ENCODE assay signal across 10 cellular contexts in the genomic region with DNA sequence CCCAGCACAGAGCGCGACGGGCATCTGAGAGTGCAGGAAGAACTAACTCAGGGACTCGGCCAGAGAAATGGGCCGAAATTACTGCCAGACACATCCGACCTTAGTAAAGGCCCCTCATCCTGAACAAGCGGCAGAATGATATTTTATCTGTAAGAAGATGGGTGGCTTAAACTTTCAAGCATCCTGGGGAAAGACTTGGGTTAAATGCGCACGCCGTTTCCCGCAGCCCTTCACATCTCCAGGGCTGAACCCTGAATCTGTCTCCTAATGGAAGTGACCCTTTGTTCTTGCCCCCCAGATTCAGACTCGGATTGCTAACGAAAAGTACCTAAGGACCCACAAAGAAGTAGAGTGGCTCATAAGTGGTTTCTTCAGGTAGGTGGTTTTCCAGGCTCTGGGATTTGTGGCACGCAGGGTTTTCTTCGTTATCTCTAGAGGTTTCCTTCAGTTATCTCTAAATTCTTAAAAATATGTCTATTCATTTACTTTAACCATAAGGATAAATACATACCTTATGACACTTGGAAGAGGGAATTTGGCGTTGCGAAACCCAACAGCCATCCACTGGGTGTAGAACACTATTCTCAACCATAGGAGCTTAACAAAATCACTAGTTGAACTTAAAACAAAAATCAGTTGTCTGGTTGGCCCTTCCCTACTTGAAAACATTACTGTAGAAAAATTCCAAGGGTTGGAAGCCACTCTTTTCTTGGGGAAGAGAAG. TPM values are rescaled to one million over a fixed set of nuclear protein-coding genes. Genes with fewer than 3 reads are reported as not detected.
DNase-seq lines count a peak whose midpoint lies in the region; ATAC-seq, FAIRE-seq and TF ChIP-seq lines count a peak whose summit lies in the region.
"Had no signal": no experiment of that assay in that cellular context is flagged by ENCODE, and none has a peak within 500 bp of the region (broad histone marks: within the 10 kb centered on the region; RNA-seq: fewer than 3 reads in every experiment).

No MANE protein-coding gene starts in this region.

- peaks cover 56% of the 10 kb centered on the region for H3K27me3 Mint-ChIP-seq in CD8-positive, alpha-beta T cell (ENCODE audit: low read depth)

- H3K9me2 ChIP-seq in MM.1S (replicated peaks; ENCODE audit: insufficient read depth, low read length) = no peaks in the 10 kb centered on the region

- H3F3A ChIP-seq in MM.1S (ENCODE audit: insufficient read depth, low read length) = peaks cover 10% of the 10 kb centered on the region

- no peak overlapping the region for H3K27ac Mint-ChIP-seq in CD8-positive, alpha-beta T cell

- H3K36me3 ChIP-seq in CD8-positive, alpha-beta T cell (ENCODE audit: insufficient read depth, low read length) = no peaks in the 10 kb centered on the region
- H3K36me3 ChIP-seq in MM.1S (replicated peaks; ENCODE audit: insufficient read depth, low read length) (no peaks in the 10 kb centered on the region), neutrophil (no peaks in the 10 kb centered on the region)

- H3K9me3 ChIP-seq in CD8-positive, alpha-beta T cell (ENCODE audit: low read length) = no peaks in the 10 kb centered on the region
- no peaks in the 10 kb centered on the region for H3K9me3 ChIP-seq in MM.1S (replicated peaks; ENCODE audit: insufficient read depth, low read length)
- no peaks in the 10 kb centered on the region for H3K9me3 ChIP-seq in neutrophil

- TF ChIP-seq CTCF in CD8-positive, alpha-beta T cell (IDR thresholded peaks at IDR 0.05) = no peak
- TF ChIP-seq CTCF in MM.1S (IDR thresholded peaks at IDR 0.05; ENCODE audit: low read length) = no peak
- TF ChIP-seq CTCF in neutrophil (IDR thresholded peaks at IDR 0.05) = no peak
- TF ChIP-seq CTCF in GM13977 (IDR thresholded peaks at IDR 0.05; ENCODE audit: extremely low read depth, insufficient read depth, missing control alignments) = no peak

- H3K9ac ChIP-seq in MM.1S (ENCODE audit: low read length) = no peak overlapping the region

- intact Hi-C loops in CD8-positive, alpha-beta T cell (cut with DNase I, micrococcal nuclease) = no loop called here

- CTCF ChIA-PET in CD8-positive, alpha-beta T cell (lab: Charles Lee) = interaction anchor here (0.6 to 2.0 kb wide), 2 partner anchors 13 to 128 kb away, joined by 3 to 5 read pairs; no protein-coding TSS in a partner anchor

- H3K4me3 Mint-ChIP-seq in CD8-positive, alpha-beta T cell = peak overlapping the region; percentile 74

- no peak for DNase-seq in CD8-positive, alpha-beta T cell
- DNase-seq in MM.1S (no peak), epidermal melanocyte (ENCODE audit: insufficient read length, low spot score) (peak; percentile 8), GM13977 (ENCODE audit: low spot score) (no peak), HTR-8/SVneo (ENCODE audit: insufficient read length, low spot score) (no peak)

- peaks cover 29% of the 10 kb centered on the region for H3K4me1 Mint-ChIP-seq in CD8-positive, alpha-beta T cell (ENCODE audit: low read depth)

- no peaks in the 10 kb centered on the region for H4K20me1 ChIP-seq in MM.1S (ENCODE audit: insufficient read depth, low read length)

- peak overlapping the region; percentile 49 for H2AFZ ChIP-seq in MM.1S (ENCODE audit: low read length)

- H3K4me1 ChIP-seq in CD8-positive, alpha-beta T cell (ENCODE audit: insufficient read depth, low read length) = peaks cover 19% of the 10 kb centered on the region
- H3K4me1 ChIP-seq in MM.1S (ENCODE audit: low read length) (peaks cover 7% of the 10 kb centered on the region), neutrophil (ENCODE audit: control insufficient read depth in 1 of 2, insufficient read depth in 1 of 2, low read depth in 1 of 2, low read length in 1 of 2) (peaks cover 17 to 22% of the 10 kb centered on the region in 2 experiments)

- no peak overlapping the region for H3K27ac ChIP-seq in CD8-positive, alpha-beta T cell (ENCODE audit: low read depth, low read length)
- no peak overlapping the region for H3K27ac ChIP-seq in MM.1S (ENCODE audit: low read length)
- H3K27ac ChIP-seq in neutrophil = no peak overlapping the region

- no peaks in the 10 kb centered on the region for H3K79me2 ChIP-seq in MM.1S (ENCODE audit: low read length)

- peaks cover 5% of the 10 kb centered on the region for H3K27me3 ChIP-seq in CD8-positive, alpha-beta T cell (ENCODE audit: insufficient read depth, low read length)
- H3K27me3 ChIP-seq in MM.1S (replicated peaks; ENCODE audit: insufficient read depth, low read length) = peaks cover 63% of the 10 kb centered on the region
- H3K27me3 ChIP-seq in neutrophil = peaks cover 99% of the 10 kb centered on the region

- in situ Hi-C loops in GM13977 (cut with MboI; ENCODE audit: low pct_unique_long_range_greater_than_20kb, low sequenced_read_pairs, unreplicated experiment) = no loop called here

- H3K4me2 ChIP-seq in MM.1S (ENCODE audit: low read depth, low read length) = peak overlapping the region; percentile 90

- peak overlapping the region; percentile 67 for H3K4me3 ChIP-seq in CD8-positive, alpha-beta T cell (ENCODE audit: low read depth, low read length)
- H3K4me3 ChIP-seq in MM.1S (ENCODE audit: low read length) (peak overlapping the region; percentile 64), neutrophil (ENCODE audit: low read depth in 1 of 2, low read length in 1 of 2) (peak overlapping the region; percentile 50 to 71)

- no peak for ATAC-seq in CD8-positive, alpha-beta T cell
- ATAC-seq in GM18505 (IDR thresholded peaks at IDR 0.05; ENCODE audit: unreplicated experiment) (no peak), GM21526 (IDR thresholded peaks at IDR 0.05; ENCODE audit: low FRiP score, unreplicated experiment) (no peak)

- TF ChIP-seq POLR2A in GM18505 (IDR thresholded peaks at IDR 0.05; ENCODE audit: borderline replicate concordance, extremely low read depth, insufficient read depth, insufficient read length) = no peak

- H3K36me3 Mint-ChIP-seq in CD8-positive, alpha-beta T cell = no peaks in the 10 kb centered on the region

- no peak for FAIRE-seq in HTR-8/SVneo (lab: Jason Lieb, UNC)
- FAIRE-seq: small intestine had no signal

- no peaks in the 10 kb centered on the region for H3K9me3 Mint-ChIP-seq in CD8-positive, alpha-beta T cell

- POLR2A ChIA-PET in CD8-positive, alpha-beta T cell (lab: Charles Lee) = no interaction called here

RNA-seq across cellular contexts. Expression of gene RIIAD1, which starts 0.6 kb away (rescaled TPM):
- total RNA-seq in CD8-positive, alpha-beta T cell = not detected
- total RNA-seq: activated CD8-positive, alpha-beta memory T cell treated with anti-CD3 and anti-CD28 coated beads for 36 hours had no signal

RNA-seq across cellular contexts. Expression of gene CELF3, which starts 5.3 kb away (rescaled TPM):
- total RNA-seq in CD8-positive, alpha-beta T cell = not detected
- total RNA-seq: activated CD8-positive, alpha-beta memory T cell treated with anti-CD3 and anti-CD28 coated beads for 36 hours had no signal

RNA-seq across cellular contexts. Expression of gene MRPL9, which starts 41.3 kb away (rescaled TPM):
- total RNA-seq in CD8-positive, alpha-beta T cell = 100 to 1,000 TPM; 176 to 186 TPM
